ENCODE assay signal across 1 cellular context in genomic region chr15:63858448-63858847, GRCh38.
TF ChIP-seq lines count a peak whose summit lies in the region.

No MANE protein-coding gene starts in this region.

TF ChIP-seq in HEK293, 187 proteins besides CTCF, POLR2A, EP300 and RAD21 (continued from another document):
- TF ChIP-seq ZNF692 (tag by site-specific recombination; IDR thresholded peaks at IDR 0.05): no peak
- no peak for TF ChIP-seq KLF9 (tag by site-specific recombination; IDR thresholded peaks at IDR 0.05; ENCODE audit: low read depth)
TF ChIP-seq in HEK293: peak in this region for 1.
